In genomic region chr2:204160991-204161390, GRCh38 we compare ENCODE assay signal across 8 cellular contexts.
"Had no signal": no experiment of that assay in that cellular context is flagged by ENCODE, and none has a peak within 500 bp of the region (broad histone marks: within the 10 kb centered on the region; RNA-seq: fewer than 3 reads in every experiment).

No MANE protein-coding gene starts in this region.

- ATAC-seq: HCT116, HepG2 had no signal

- H3K4me1 Mint-ChIP-seq: IgD-negative memory B cell had no signal

- DNase-seq: GOT3, H7, HFFc6, KBM-7 had no signal

- H3K27ac Mint-ChIP-seq: HFFc6, IgD-negative memory B cell had no signal

- H3K36me3 Mint-ChIP-seq: IgD-negative memory B cell had no signal

- H3K4me3 Mint-ChIP-seq: HFFc6, IgD-negative memory B cell had no signal

- H3K9me3 Mint-ChIP-seq: HFFc6 had no signal

- H3K27ac ChIP-seq: HL-60 had no signal
